In genomic region chr1:34988147-34988546, GRCh38 we compare ENCODE assay signal across 1 cellular context.
TF ChIP-seq lines count a peak whose summit lies in the region.

No MANE protein-coding gene starts in this region.

TF ChIP-seq in K562, 482 proteins besides CTCF, POLR2A, EP300 and RAD21:
- TF ChIP-seq ESRRA (IDR thresholded peaks at IDR 0.05; ENCODE audit: borderline replicate concordance, low read depth) (peak; percentile 66), ZNF316 (IDR thresholded peaks at IDR 0.05) (peak; percentile 87), HES1 (IDR thresholded peaks at IDR 0.05; ENCODE audit: low read depth) (no peak), GTF2B (IDR thresholded peaks at IDR 0.05; ENCODE audit: extremely low read depth, insufficient read length) (no peak), ZFX (CRISPR knock-in tag; IDR thresholded peaks at IDR 0.05) (no peak), ZNF253 (CRISPR knock-in tag; conservative IDR thresholded peaks at IDR 0.05) (no peak), PHTF2 (CRISPR knock-in tag; IDR thresholded peaks at IDR 0.05) (no peak), ZNF518B (CRISPR knock-in tag; IDR thresholded peaks at IDR 0.05) (no peak), RAD51 (IDR thresholded peaks at IDR 0.05; ENCODE audit: borderline replicate concordance, low read depth) (no peak), SMC3 (conservative IDR thresholded peaks at IDR 0.05; ENCODE audit: insufficient read depth, low read depth, low read length) (no peak), SMARCA4 (IDR thresholded peaks at IDR 0.05) (no peak), C11orf30 (IDR thresholded peaks at IDR 0.05; ENCODE audit: low read depth) (peak; percentile 78), PHB (CRISPR knock-in tag; IDR thresholded peaks at IDR 0.05) (no peak), RBM22 (IDR thresholded peaks at IDR 0.05; ENCODE audit: low read depth, low read length, poor library complexity, severe bottlenecking) (no peak), MCM2 (IDR thresholded peaks at IDR 0.05; ENCODE audit: low read depth) (no peak), JUND (IDR thresholded peaks at IDR 0.05; ENCODE audit: borderline replicate concordance, low read depth, low read length) (peak; percentile 42; the same call in 1 of the 2 replicates), JUND (tag; IDR thresholded peaks at IDR 0.05; ENCODE audit: borderline replicate concordance, low read depth, low read length) (peak; percentile 71; the same call in 1 of the 3 replicates), TBP (optimal IDR thresholded peaks at IDR 0.05; ENCODE audit: low read depth, low read length) (no peak), E2F3 (CRISPR knock-in tag; IDR thresholded peaks at IDR 0.05) (no peak), TARDBP (IDR thresholded peaks at IDR 0.05) (no peak), SMAD1 (IDR thresholded peaks at IDR 0.05; ENCODE audit: low read depth, low read length, partially characterized antibody) (no peak), KDM1A (IDR thresholded peaks at IDR 0.05) (peak; percentile 38 to 54; a peak in 2 of 4 replicates), NFE2 (IDR thresholded peaks at IDR 0.05; ENCODE audit: low read depth) (peak; percentile 44), ZNF224 (CRISPR knock-in tag; IDR thresholded peaks at IDR 0.05) (no peak), HNRNPK (IDR thresholded peaks at IDR 0.05; ENCODE audit: low read depth, low read length, poor library complexity, severe bottlenecking) (no peak), PTBP1 (IDR thresholded peaks at IDR 0.05; ENCODE audit: low read depth, low read length) (no peak), ELF1 (tag; IDR thresholded peaks at IDR 0.05) (no peak), MAFK (IDR thresholded peaks at IDR 0.05; ENCODE audit: low read length) (peak; percentile 38; the same call in 1 of the 2 replicates), SAFB2 (IDR thresholded peaks at IDR 0.05; ENCODE audit: borderline replicate concordance, low read depth, low read length, severe bottlenecking) (no peak), GTF2E2 (tag; IDR thresholded peaks at IDR 0.05) (no peak), SAFB (IDR thresholded peaks at IDR 0.05; ENCODE audit: borderline replicate concordance, low read depth, low read length) (no peak), ZKSCAN3 (CRISPR knock-in tag; IDR thresholded peaks at IDR 0.05) (no peak), CBX8 (IDR thresholded peaks at IDR 0.05; ENCODE audit: borderline replicate concordance, extremely low read depth, low read depth, low read length, poor library complexity, severe bottlenecking) (no peak), ZNF133 (CRISPR knock-in tag; IDR thresholded peaks at IDR 0.05) (no peak), ZNF239 (CRISPR knock-in tag; IDR thresholded peaks at IDR 0.05) (no peak), ATF4 (CRISPR knock-in tag; IDR thresholded peaks at IDR 0.05) (no peak), ERF (CRISPR knock-in tag; IDR thresholded peaks at IDR 0.05) (no peak), CREB1 (IDR thresholded peaks at IDR 0.05) (no peak), CREB1 (CRISPR knock-in tag; IDR thresholded peaks at IDR 0.05) (no peak), BRD9 (IDR thresholded peaks at IDR 0.05; ENCODE audit: low read depth, partially characterized antibody) (no peak), ZNF583 (CRISPR knock-in tag; IDR thresholded peaks at IDR 0.05) (no peak), FOSL1 (tag; conservative IDR thresholded peaks at IDR 0.05) (peak; percentile 65), MAFG (tag; conservative IDR thresholded peaks at IDR 0.05) (peak; percentile 81), CTBP1 (IDR thresholded peaks at IDR 0.05; ENCODE audit: borderline replicate concordance) (no peak), ATF3 (IDR thresholded peaks at IDR 0.05) (peak; percentile 73), ATF3 (CRISPR knock-in tag; conservative IDR thresholded peaks at IDR 0.05) (no peak), MAFF (IDR thresholded peaks at IDR 0.05; ENCODE audit: low read length) (peak; percentile 26; the same call in 1 of the 2 replicates)
- TF ChIP-seq, protein P1, sequence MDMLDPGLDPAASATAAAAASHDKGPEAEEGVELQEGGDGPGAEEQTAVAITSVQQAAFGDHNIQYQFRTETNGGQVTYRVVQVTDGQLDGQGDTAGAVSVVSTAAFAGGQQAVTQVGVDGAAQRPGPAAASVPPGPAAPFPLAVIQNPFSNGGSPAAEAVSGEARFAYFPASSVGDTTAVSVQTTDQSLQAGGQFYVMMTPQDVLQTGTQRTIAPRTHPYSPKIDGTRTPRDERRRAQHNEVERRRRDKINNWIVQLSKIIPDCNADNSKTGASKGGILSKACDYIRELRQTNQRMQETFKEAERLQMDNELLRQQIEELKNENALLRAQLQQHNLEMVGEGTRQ (CRISPR knock-in tag; IDR thresholded peaks at IDR 0.05): no peak
- TF ChIP-seq, protein P2, sequence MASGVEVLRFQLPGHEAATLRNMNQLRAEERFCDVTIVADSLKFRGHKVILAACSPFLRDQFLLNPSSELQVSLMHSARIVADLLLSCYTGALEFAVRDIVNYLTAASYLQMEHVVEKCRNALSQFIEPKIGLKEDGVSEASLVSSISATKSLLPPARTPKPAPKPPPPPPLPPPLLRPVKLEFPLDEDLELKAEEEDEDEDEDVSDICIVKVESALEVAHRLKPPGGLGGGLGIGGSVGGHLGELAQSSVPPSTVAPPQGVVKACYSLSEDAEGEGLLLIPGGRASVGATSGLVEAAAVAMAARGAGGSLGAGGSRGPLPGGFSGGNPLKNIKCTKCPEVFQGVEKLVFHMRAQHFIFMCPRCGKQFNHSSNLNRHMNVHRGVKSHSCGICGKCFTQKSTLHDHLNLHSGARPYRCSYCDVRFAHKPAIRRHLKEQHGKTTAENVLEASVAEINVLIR (CRISPR knock-in tag; IDR thresholded peaks at IDR 0.05): no peak
